In the genomic region with DNA sequence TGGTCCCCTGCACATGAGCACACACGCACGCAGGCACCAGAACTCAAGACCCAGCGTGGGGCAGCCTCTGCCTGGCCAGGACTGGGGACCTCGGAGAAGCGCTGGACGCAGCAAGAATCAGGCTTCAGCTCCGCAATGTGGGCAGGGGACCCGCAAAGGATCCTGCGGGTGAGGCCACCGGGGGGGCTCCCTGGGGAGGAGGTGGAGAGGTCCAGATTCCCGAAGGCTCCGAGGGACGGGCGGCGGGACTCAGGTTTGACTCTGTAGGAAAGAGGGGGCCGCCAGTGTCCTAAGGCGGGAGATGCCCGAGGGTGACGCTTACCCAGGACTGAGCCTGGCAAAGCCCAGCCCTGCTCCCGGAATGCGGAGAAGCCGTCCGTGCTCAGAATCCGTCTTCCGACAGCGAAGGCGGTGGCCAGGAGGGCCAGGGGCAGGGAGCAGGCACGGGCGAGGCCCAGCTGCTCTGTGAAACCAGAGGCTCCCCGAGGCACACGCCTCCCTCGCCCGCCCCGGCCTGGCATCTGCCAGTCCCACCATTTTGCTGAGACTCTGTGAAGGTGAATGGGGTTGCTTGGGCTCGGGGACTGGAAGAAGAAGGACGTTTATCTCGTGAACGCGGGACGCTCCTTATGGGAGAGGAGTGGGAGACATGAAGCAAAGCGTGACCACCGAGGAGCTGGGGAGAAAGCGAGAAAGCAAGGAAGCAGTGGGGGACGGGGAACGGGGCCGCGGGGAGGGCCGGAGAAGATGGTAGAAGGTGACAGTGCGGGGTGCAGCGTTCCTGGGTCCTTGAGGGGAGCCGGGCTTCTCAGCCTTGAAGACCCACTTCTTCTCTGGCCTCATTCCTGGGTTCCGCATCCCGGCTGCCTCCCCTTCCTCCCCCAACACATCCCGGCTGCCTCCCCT, we compare ENCODE assay signal across 17 cellular contexts.
"Had no signal": no experiment of that assay in that cellular context is flagged by ENCODE, and none has a peak within 500 bp of the region (broad histone marks: within the 10 kb centered on the region; RNA-seq: fewer than 3 reads in every experiment).

No MANE protein-coding gene starts in this region.

- H3K27ac Mint-ChIP-seq: activated naive CD4-positive, alpha-beta T cell treated with anti-CD3 and anti-CD28 coated beads, Interleukin-2, amount 50 U/mL, for 72 hours; activated T-helper 2 cell treated with anti-CD3 and anti-CD28 coated beads, Interferon-gamma antibody, Interleukin-2, Interleukin-4, amounts not matched to agents 10 μg/mL and 5 μg/mL and 100 μg/mL, durations not matched to agents 14 hours and 24 hours and 36 hours; T-cell had no signal

- H3K9me3 Mint-ChIP-seq: activated naive CD4-positive, alpha-beta T cell treated with anti-CD3 and anti-CD28 coated beads, Interleukin-2, amount 50 U/mL, for 72 hours had no signal

- H3K27me3 ChIP-seq: colonic mucosa, hepatocyte, transverse colon had no signal

- H3K4me3 ChIP-seq: colonic mucosa, esophagus muscularis mucosa, hepatocyte, lower lobe of right lung, SK-N-MC, transverse colon had no signal

- DNase-seq: activated CD4-positive, alpha-beta T cell treated with anti-CD3 and anti-CD28 coated beads, Interleukin-2, amount 50 U/mL, for 1 hour; activated T-cell treated with anti-CD3 and anti-CD28 coated beads for 4 hours; colonic mucosa; lower lobe of right lung; stimulated activated CD4-positive, alpha-beta T cell treated with anti-CD3 and anti-CD28 coated beads, Interleukin-15, amount 100 ng/mL, for 24 hours; stimulated activated CD4-positive, alpha-beta T cell treated with anti-CD3 and anti-CD28 coated beads, Interleukin-4, amount 100 ng/mL, for 1 hour; stimulated activated naive CD4-positive, alpha-beta T cell; substantia nigra; T1000; transverse colon had no signal

- H3K36me3 Mint-ChIP-seq: activated naive CD4-positive, alpha-beta T cell treated with anti-CD3 and anti-CD28 coated beads, Interleukin-2, amount 50 U/mL, for 72 hours; T-cell had no signal

- H3K4me1 ChIP-seq: colonic mucosa, esophagus muscularis mucosa, lower lobe of right lung, transverse colon had no signal

- H3K4me3 Mint-ChIP-seq: T-cell had no signal

- H3K4me1 Mint-ChIP-seq: T-cell had no signal

- H3K9me3 ChIP-seq: colonic mucosa, lower lobe of right lung, transverse colon had no signal

- H3K36me3 ChIP-seq: colonic mucosa, esophagus muscularis mucosa, lower lobe of right lung, transverse colon had no signal

- H3K27ac ChIP-seq: colonic mucosa, esophagus muscularis mucosa, hepatocyte, lower lobe of right lung, SK-N-MC, transverse colon had no signal

- ATAC-seq: activated CD4-positive, CD25-positive, alpha-beta regulatory T cell treated with anti-CD3 and anti-CD28 coated beads, Interleukin-2, amount 50 U/mL, for 24 hours; activated naive CD4-positive, alpha-beta T cell treated with anti-CD3 and anti-CD28 coated beads, Interleukin-2, amount 50 U/mL, for 72 hours; T-cell had no signal
